In genomic region chr11:76257040-76257730, GRCh38 we compare ENCODE assay signal across 20 cellular contexts. TPM values are rescaled to one million over a fixed set of nuclear protein-coding genes. Genes with fewer than 3 reads are reported as not detected.
"Had no signal": no experiment of that assay in that cellular context is flagged by ENCODE, and none has a peak within 500 bp of the region (broad histone marks: within the 10 kb centered on the region; RNA-seq: fewer than 3 reads in every experiment).

No MANE protein-coding gene starts in this region.

- FAIRE-seq: islet of Langerhans had no signal

- H3K27me3 ChIP-seq: breast epithelium, dorsolateral prefrontal cortex, testis had no signal

- H3K4me3 ChIP-seq: breast epithelium, dorsolateral prefrontal cortex, esophagus squamous epithelium, testis had no signal

- H3K4me1 Mint-ChIP-seq: activated CD4-positive, alpha-beta memory T cell treated with anti-CD3 and anti-CD28 coated beads, Interleukin-2, amount 10 ng/mL, durations not matched to agents 7 days and 5 days; activated CD4-positive, alpha-beta T cell treated with anti-CD3 and anti-CD28 coated beads for 36 hours; neural crest cell; stimulated activated naive CD8-positive, alpha-beta T cell treated with anti-CD3 and anti-CD28 coated beads, Interleukin-15, amount 100 ng/mL, for 72 hours had no signal

- H3K4me3 Mint-ChIP-seq: activated CD4-positive, alpha-beta memory T cell treated with anti-CD3 and anti-CD28 coated beads, Interleukin-2, amount 10 ng/mL, durations not matched to agents 7 days and 5 days; activated CD4-positive, alpha-beta T cell treated with anti-CD3 and anti-CD28 coated beads for 36 hours; activated T-cell treated with anti-CD3 and anti-CD28 coated beads, Interleukin-2, amount 50 U/mL, for 72 hours; mesothelial cell of epicardium; neural crest cell; stimulated activated naive CD8-positive, alpha-beta T cell treated with anti-CD3 and anti-CD28 coated beads, Interleukin-15, amount 100 ng/mL, for 72 hours had no signal

- H3K9me3 ChIP-seq: breast epithelium, esophagus squamous epithelium, testis had no signal

- H3K9me3 Mint-ChIP-seq: activated CD4-positive, alpha-beta memory T cell treated with anti-CD3 and anti-CD28 coated beads, Interleukin-2, amount 10 ng/mL, durations not matched to agents 7 days and 5 days; activated T-cell treated with anti-CD3 and anti-CD28 coated beads, Interleukin-2, amount 50 U/mL, for 72 hours; mesothelial cell of epicardium; neural crest cell; stimulated activated naive CD8-positive, alpha-beta T cell treated with anti-CD3 and anti-CD28 coated beads, Interleukin-15, amount 100 ng/mL, for 72 hours had no signal

- H3K27ac ChIP-seq: breast epithelium, dorsolateral prefrontal cortex, esophagus squamous epithelium, parathyroid adenoma, testis had no signal

- DNase-seq: activated CD4-positive, alpha-beta memory T cell treated with anti-CD3 and anti-CD28 coated beads, Interleukin-2, amount 10 ng/mL, durations not matched to agents 7 days and 5 days; activated CD4-positive, alpha-beta T cell treated with anti-CD3 and anti-CD28 coated beads for 36 hours; activated gamma-delta T cell treated with Interleukin-2 at 50 U/mL for 16 hours; activated T-cell treated with anti-CD3 and anti-CD28 coated beads, Interleukin-2, amount 50 U/mL, for 72 hours; aorta; esophagus squamous epithelium; foreskin fibroblast; head of caudate nucleus; stimulated activated CD4-positive, alpha-beta T cell treated with anti-CD3 and anti-CD28 coated beads, Interleukin-15, amount 100 ng/mL, for 24 hours; stimulated activated CD4-positive, alpha-beta T cell treated with anti-CD3 and anti-CD28 coated beads, Interleukin-4, amount 100 ng/mL, for 24 hours; stimulated activated naive CD8-positive, alpha-beta T cell treated with anti-CD3 and anti-CD28 coated beads, Interleukin-15, amount 100 ng/mL, for 72 hours; T1000; testis had no signal

- H3K36me3 Mint-ChIP-seq: mesothelial cell of epicardium had no signal

- ATAC-seq: activated CD4-positive, alpha-beta T cell treated with anti-CD3 and anti-CD28 coated beads for 36 hours; activated T-cell treated with anti-CD3 and anti-CD28 coated beads, Interleukin-2, amount 50 U/mL, for 72 hours; stimulated activated naive CD8-positive, alpha-beta T cell treated with anti-CD3 and anti-CD28 coated beads, Interleukin-15, amount 100 ng/mL, for 72 hours had no signal

- H3K36me3 ChIP-seq: breast epithelium, esophagus squamous epithelium had no signal

- H3K4me1 ChIP-seq: breast epithelium, esophagus squamous epithelium, parathyroid adenoma, testis had no signal

- H3K27ac Mint-ChIP-seq: activated CD4-positive, alpha-beta memory T cell treated with anti-CD3 and anti-CD28 coated beads, Interleukin-2, amount 10 ng/mL, durations not matched to agents 7 days and 5 days; activated CD4-positive, alpha-beta T cell treated with anti-CD3 and anti-CD28 coated beads for 36 hours; activated T-cell treated with anti-CD3 and anti-CD28 coated beads, Interleukin-2, amount 50 U/mL, for 72 hours; mesothelial cell of epicardium had no signal

RNA-seq across cellular contexts. Expression of gene WNT11, which starts 50.9 kb away (rescaled TPM):
- total RNA-seq: activated CD4-positive, alpha-beta T cell treated with anti-CD3 and anti-CD28 coated beads for 36 hours; renal cortical epithelial cell had no signal
